ENCODE assay signal across 19 cellular contexts in the genomic region with DNA sequence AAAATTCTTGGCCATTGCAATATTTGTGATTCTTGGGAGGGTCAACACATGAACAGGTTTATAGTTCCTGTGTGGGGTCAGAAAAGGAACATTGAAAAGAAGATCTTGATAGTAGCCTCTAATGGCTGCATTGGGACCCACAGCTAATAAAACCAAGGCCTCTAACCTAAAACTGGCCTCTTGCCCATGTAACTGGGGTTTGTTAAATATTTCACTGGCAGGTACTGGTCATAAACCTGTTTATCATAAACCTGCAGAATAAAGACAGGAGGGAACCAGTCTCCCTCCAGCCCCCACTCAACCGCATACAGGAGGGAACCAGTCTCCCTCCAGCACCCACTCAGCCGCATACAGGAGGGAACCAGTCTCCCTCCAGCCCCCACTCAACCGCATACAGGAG.
DNase-seq lines count a peak whose midpoint lies in the region; ATAC-seq and TF ChIP-seq lines count a peak whose summit lies in the region.
"Had no signal": no experiment of that assay in that cellular context is flagged by ENCODE, and none has a peak within 500 bp of the region (broad histone marks: within the 10 kb centered on the region; RNA-seq: fewer than 3 reads in every experiment).

No MANE protein-coding gene starts in this region.

- no peak overlapping the region for H3K23ac ChIP-seq in H9 (ENCODE audit: insufficient read length, low read depth, low read length)

- TF ChIP-seq EP300 in transverse colon (IDR thresholded peaks at IDR 0.05; ENCODE audit: low read depth): no peak

- H3F3A ChIP-seq in PC-3 (ENCODE audit: low read length, unreplicated experiment): no peaks in the 10 kb centered on the region

- DNase-seq in PC-3 (peak; percentile 81), left colon (peak in 1 of 2 donors; percentile 28), transverse colon (no peak), cerebellar cortex (ENCODE audit: low spot score) (no peak), H9 (no peak)
- DNase-seq in activated naive CD4-positive, alpha-beta T cell (lab: John Stamatoyannopoulos, UW): no peak
- DNase-seq: Calu3, DND-41, KG1, MM.1S, NCI-H2029, NCI-H446, NCI-H524 treated with DMSO at 0.1 percent for 48 hours, NCI-H774, Right ventricle myocardium superior, RPMI8226 had no signal

- in situ Hi-C loops in transverse colon (cut with MboI; ENCODE audit: low pct_ligation_motif_present in 1 of 4, low pct_unique_long_range_greater_than_20kb in 1 of 4, low sequenced_read_pairs in 3 of 4): no loop called here

- no peaks in the 10 kb centered on the region for H3K23me2 ChIP-seq in H9 (ENCODE audit: insufficient read length, low read depth, low read length, poor library complexity, severe bottlenecking)

- no peak overlapping the region for H3K4me3 Mint-ChIP-seq in H9
- H3K4me3 Mint-ChIP-seq: CD14-positive monocyte had no signal

- peaks cover 0 to 11% (median 0%) of the 10 kb centered on the region in 11 experiments; a peak in 1 of 22 replicates for H4K20me1 ChIP-seq in BLaER1 treated with 17β-estradiol and CSF1 and Interleukin-3, amounts not matched to agents 10 nM and 100 nM
- no peaks in the 10 kb centered on the region for H4K20me1 ChIP-seq in PC-3 (ENCODE audit: low read length)
- H4K20me1 ChIP-seq in H9 (ENCODE audit: control insufficient read depth, insufficient read depth, insufficient read length): no peaks in the 10 kb centered on the region

- H3K79me2 ChIP-seq in PC-3 (ENCODE audit: low read length) (peaks cover 5% of the 10 kb centered on the region; the same call in 1 of the 2 replicates), H9 (ENCODE audit: insufficient read depth, low read length) (no peaks in the 10 kb centered on the region)

- H2BK12ac ChIP-seq in H9 (ENCODE audit: insufficient read length, low read depth, low read length): no peak overlapping the region

- H3K4me1 Mint-ChIP-seq in H9: peaks cover 49 to 56% of the 10 kb centered on the region in 2 experiments
- H3K4me1 Mint-ChIP-seq: CD14-positive monocyte had no signal

- H2BK20ac ChIP-seq in H9 (ENCODE audit: low read depth, low read length, poor library complexity, severe bottlenecking): no peak overlapping the region

- no peak overlapping the region for H3K14ac ChIP-seq in H9 (ENCODE audit: insufficient read depth, low read length)

- H4K5ac ChIP-seq in H9 (ENCODE audit: insufficient read length, low read depth, low read length): no peak overlapping the region

- TF ChIP-seq CTCF in PC-3 (conservative IDR thresholded peaks at IDR 0.05; ENCODE audit: low read depth, low read length) (no peak), transverse colon (IDR thresholded peaks at IDR 0.05) (no peak), H9 (conservative IDR thresholded peaks at IDR 0.05) (no peak)

- 89% methylated on average over 3 of the region's 3 CpGs; no CpG with 5 or more reads in 1 of the 2 donors for WGBS in transverse colon (ENCODE audit: low coverage in 1 of 2), 2 donors
- no CpG with 5 or more reads among the region's 3 CpGs for WGBS in H9 (ENCODE audit: extremely low coverage, insufficient read length, low lambda C conversion rate)

- H3K79me1 ChIP-seq in H9 (ENCODE audit: insufficient read depth, low read depth, low read length, poor library complexity, severe bottlenecking): no peaks in the 10 kb centered on the region

- no peak overlapping the region for H3K56ac ChIP-seq in H9 (ENCODE audit: insufficient read length, low read depth, low read length)

- no peak overlapping the region for H3K4ac ChIP-seq in H9 (ENCODE audit: low read depth, low read length)

- H3K4me1 ChIP-seq in BLaER1 treated with 17β-estradiol and CSF1 and Interleukin-3, amounts not matched to agents 10 nM and 100 nM: peaks cover 24 to 90% (median 60%) of the 10 kb centered on the region in 10 experiments
- H3K4me1 ChIP-seq in PC-3 (ENCODE audit: insufficient read depth, low read length) (peaks cover 29% of the 10 kb centered on the region), transverse colon (peaks cover 4 to 23% (median 18%) of the 10 kb centered on the region in 4 donors), H9 (ENCODE audit: insufficient read depth, low read length) (peaks cover 9% of the 10 kb centered on the region; the same call in 1 of the 2 replicates)

- no peak overlapping the region for H2BK5ac ChIP-seq in H9 (ENCODE audit: insufficient read length, low read length)

- BruUV-seq in PC-3 (replicated peaks; lab: Mats Ljungman, UMichigan): no TSS peak

- no peak overlapping the region for H3T11ph ChIP-seq in H9 (ENCODE audit: low read length)

- H2AK5ac ChIP-seq in H9 (ENCODE audit: insufficient read length, low read length): no peak overlapping the region

- H3K36me3 ChIP-seq in BLaER1 treated with 17β-estradiol and CSF1 and Interleukin-3, amounts not matched to agents 10 nM and 100 nM: no peaks in the 10 kb centered on the region
- H3K36me3 ChIP-seq in PC-3 (ENCODE audit: low read depth, low read length) (0 out of 2 replicates have a peak, but pooled peaks cover 2% of the 10 kb centered on the region), transverse colon (no peaks in the 10 kb centered on the region)
- H3K36me3 ChIP-seq: SJSA1 had no signal

- H3K27ac Mint-ChIP-seq in H9: no peak overlapping the region; a peak in 1 of 7 replicates
- H3K27ac Mint-ChIP-seq: CD14-positive monocyte had no signal

- peaks cover 3 to 6% of the 10 kb centered on the region in 2 experiments; a peak in 3 of 5 replicates for H3K9me3 Mint-ChIP-seq in H9

- intact Hi-C loops in PC-3 (cut with micrococcal nuclease) (no loop called here), left colon (cut with DNase I, micrococcal nuclease) (no loop called here), transverse colon (cut with DNase I; ENCODE audit: low total_unique reads) (loop anchor here (5.0 kb wide), 1 partner anchor 1243 kb away; no protein-coding TSS in a partner anchor)

- H3K27me3 ChIP-seq in BLaER1 treated with 17β-estradiol and CSF1 and Interleukin-3, amounts not matched to agents 10 nM and 100 nM: peaks cover 0 to 37% (median 0%) of the 10 kb centered on the region in 11 experiments; a peak in 7 of 22 replicates
- no peaks in the 10 kb centered on the region for H3K27me3 ChIP-seq in PC-3 (ENCODE audit: low read length)
- no peaks in the 10 kb centered on the region for H3K27me3 ChIP-seq in transverse colon
- no peaks in the 10 kb centered on the region for H3K27me3 ChIP-seq in H9 (ENCODE audit: insufficient read depth, low read length)
- H3K27me3 ChIP-seq: SJSA1 had no signal

- peak overlapping the region in 9 of 11 experiments; percentile 18 to 95 (median 74); a peak in 16 of 22 replicates for H3K4me2 ChIP-seq in BLaER1 treated with 17β-estradiol and CSF1 and Interleukin-3, amounts not matched to agents 10 nM and 100 nM
- peak overlapping the region; percentile 15 for H3K4me2 ChIP-seq in PC-3 (ENCODE audit: low read length)
- no peak overlapping the region for H3K4me2 ChIP-seq in H9 (ENCODE audit: insufficient read depth, insufficient read length, low read length)

- no peaks in the 10 kb centered on the region; the same call in 1 of the 2 replicates for H3K27me3 Mint-ChIP-seq in H9 (ENCODE audit: low read depth)

- peak overlapping the region in 3 of 11 experiments; percentile 21 to 57 (median 56); a peak in 1 of 22 replicates for H3K9ac ChIP-seq in BLaER1 treated with 17β-estradiol and CSF1 and Interleukin-3, amounts not matched to agents 10 nM and 100 nM
- H3K9ac ChIP-seq in PC-3 (ENCODE audit: low read length) (no peak overlapping the region), H9 (ENCODE audit: extremely low read depth, insufficient read length, low read length) (no peak overlapping the region)

- ATAC-seq in PC-3 (peak; percentile 57), left colon (peak; percentile 42)

- H3K18ac ChIP-seq in H9 (ENCODE audit: insufficient read length, low read depth, low read length): no peak overlapping the region

- H4K8ac ChIP-seq in H9 (replicated peaks; ENCODE audit: insufficient read length, low read depth, low read length): no peak overlapping the region

- H3K9me3 ChIP-seq in BLaER1 treated with 17β-estradiol and CSF1 and Interleukin-3, amounts not matched to agents 10 nM and 100 nM (replicated peaks in 1 of 11): peaks cover 0 to 14% (median 10%) of the 10 kb centered on the region in 11 experiments; a peak in 12 of 22 replicates
- H3K9me3 ChIP-seq in PC-3 (ENCODE audit: low read length): no peaks in the 10 kb centered on the region
- no peaks in the 10 kb centered on the region for H3K9me3 ChIP-seq in transverse colon
- no peaks in the 10 kb centered on the region for H3K9me3 ChIP-seq in H9 (ENCODE audit: control insufficient read depth, low read depth, low read length)

- no peak overlapping the region for H2AFZ ChIP-seq in PC-3 (ENCODE audit: low read length)
- no peak overlapping the region for H2AFZ ChIP-seq in H9 (ENCODE audit: low read length)

- H3K9me2 ChIP-seq in PC-3 (replicated peaks; ENCODE audit: low read length): no peaks in the 10 kb centered on the region

- POLR2A ChIA-PET in PC-3 (lab: Charles Lee; ENCODE audit: unreplicated experiment): no interaction called here

- H2BK15ac ChIP-seq in H9 (ENCODE audit: low read depth, low read length): no peak overlapping the region

- no peak overlapping the region for H2BK120ac ChIP-seq in H9 (ENCODE audit: low read depth, low read length, poor library complexity, severe bottlenecking)

- peak overlapping the region in 1 of 11 experiments; percentile 61; a peak in 3 of 22 replicates for H3K27ac ChIP-seq in BLaER1 treated with 17β-estradiol and CSF1 and Interleukin-3, amounts not matched to agents 10 nM and 100 nM
- H3K27ac ChIP-seq in PC-3 (ENCODE audit: low read length) (peak overlapping the region; percentile 31), transverse colon (peak overlapping the region in 3 of 4 donors; percentile 63 to 78 (median 64)), H9 (ENCODE audit: insufficient read length, low read depth, low read length) (no peak overlapping the region)
- H3K27ac ChIP-seq: SJSA1 had no signal

- H3K4me3 ChIP-seq in BLaER1 treated with 17β-estradiol and CSF1 and Interleukin-3, amounts not matched to agents 10 nM and 100 nM: no peak overlapping the region
- no peak overlapping the region for H3K4me3 ChIP-seq in PC-3 (ENCODE audit: low read length)
- no peak overlapping the region for H3K4me3 ChIP-seq in transverse colon
- H3K4me3 ChIP-seq: SJSA1 had no signal

- H4K91ac ChIP-seq in H9 (ENCODE audit: insufficient read length, low read depth, low read length): no peak overlapping the region

- H3K36me3 Mint-ChIP-seq in H9 (ENCODE audit: insufficient read depth in 1 of 3, low read depth in 3 of 3): peaks cover 32 to 35% (median 32%) of the 10 kb centered on the region in 3 experiments
- H3K36me3 Mint-ChIP-seq: CD14-positive monocyte had no signal

- CTCF ChIA-PET in PC-3 (lab: Charles Lee): no interaction called here

- TF ChIP-seq POLR2A in transverse colon (IDR thresholded peaks at IDR 0.05): no peak
